16 cellular contexts compared by ENCODE assay signal in genomic region chr10:101225846-101226361, GRCh38. TPM values are rescaled to one million over a fixed set of nuclear protein-coding genes. Genes with fewer than 3 reads are reported as not detected.
A peak's percentile ranks its signal among the peaks of the same experiment; 100 is the strongest.
DNase-seq lines count a peak whose midpoint lies in the region; ATAC-seq, FAIRE-seq and TF ChIP-seq lines count a peak whose summit lies in the region.
"Had no signal": no experiment of that assay in that cellular context is flagged by ENCODE, and none has a peak within 500 bp of the region (broad histone marks: within the 10 kb centered on the region; RNA-seq: fewer than 3 reads in every experiment).

No MANE protein-coding gene starts in this region.

- TF ChIP-seq EP300 in sigmoid colon (IDR thresholded peaks at IDR 0.05) = no peak

- H3K4me3 ChIP-seq in astrocyte (ENCODE audit: insufficient read depth, low read depth, low read length) (no peak overlapping the region), thoracic aorta (peak overlapping the region; percentile 51), sigmoid colon (peak overlapping the region in 1 of 4 donors; percentile 17)

- H3K27ac ChIP-seq in astrocyte (ENCODE audit: low read depth, low read length) (no peak overlapping the region), thoracic aorta (peak overlapping the region in 1 of 2 donors; percentile 21), sigmoid colon (no peak overlapping the region)
- H3K27ac ChIP-seq: heart right ventricle had no signal

- H3K27me3 ChIP-seq in astrocyte (ENCODE audit: insufficient read depth, low read length) (peaks cover 89% of the 10 kb centered on the region), thoracic aorta (replicated peaks; ENCODE audit: insufficient read depth) (peaks cover 54% of the 10 kb centered on the region), sigmoid colon (peaks cover 98 to 100% (median 99%) of the 10 kb centered on the region in 3 donors)

- peak; percentile 16 for DNase-seq in Right ventricle myocardium superior
- no peak for DNase-seq in left ventricle myocardium superior
- DNase-seq in astrocyte (ENCODE audit: low read depth) = no peak
- no peak for DNase-seq in natural killer cell
- no peak for DNase-seq in thoracic aorta (ENCODE audit: low spot score)
- DNase-seq in NCI-H2029 (lab: John Stamatoyannopoulos, UW) = no peak
- no peak for DNase-seq in sigmoid colon
- DNase-seq: AML-193, heart right ventricle, MV-4-11, NCI-H345, T-helper 9 cell had no signal

- no peak overlapping the region for H3K4me2 ChIP-seq in astrocyte (ENCODE audit: low read length)

- no peak overlapping the region for H2AFZ ChIP-seq in astrocyte (ENCODE audit: low read depth, low read length)

- peak overlapping the region; percentile 84 for H3K27ac Mint-ChIP-seq in astrocyte (ENCODE audit: unreplicated experiment)
- H3K27ac Mint-ChIP-seq in natural killer cell = no peak overlapping the region

- H3K4me1 ChIP-seq in astrocyte (ENCODE audit: insufficient read depth, low read length) = peaks cover 3% of the 10 kb centered on the region
- H3K4me1 ChIP-seq in thoracic aorta (ENCODE audit: control insufficient read depth in 1 of 2, low read depth in 2 of 2) = peaks cover 54 to 75% of the 10 kb centered on the region in 2 donors
- peaks cover 0 to 79% (median 75%) of the 10 kb centered on the region in 4 donors for H3K4me1 ChIP-seq in sigmoid colon

- H3K79me2 ChIP-seq in astrocyte (ENCODE audit: insufficient read depth, low read length) = no peaks in the 10 kb centered on the region

- peaks cover 39% of the 10 kb centered on the region for H4K20me1 ChIP-seq in astrocyte (ENCODE audit: insufficient read depth, low read length)

- 10 to 20% methylated on average over 22 of the region's 22 CpGs for WGBS in sigmoid colon, 2 donors

- ATAC-seq in Right ventricle myocardium superior (ENCODE audit: poor library complexity) (no peak), left ventricle myocardium superior (no peak), natural killer cell (no peak), thoracic aorta (ENCODE audit: insufficient number of reproducible peaks, low FRiP score, low read depth) (no peak), GM21737 (IDR thresholded peaks at IDR 0.05; ENCODE audit: unreplicated experiment) (no peak)
- ATAC-seq: heart right ventricle had no signal

- TF ChIP-seq CTCF in astrocyte (IDR thresholded peaks at IDR 0.05; ENCODE audit: insufficient read depth, low read depth, low read length) (no peak), natural killer cell (IDR thresholded peaks at IDR 0.05) (no peak), thoracic aorta (IDR thresholded peaks at IDR 0.05) (no peak), sigmoid colon (IDR thresholded peaks at IDR 0.05) (no peak)

- H3K36me3 ChIP-seq in astrocyte (ENCODE audit: insufficient read depth, low read length) (no peaks in the 10 kb centered on the region), thoracic aorta (no peaks in the 10 kb centered on the region), sigmoid colon (no peaks in the 10 kb centered on the region)
- H3K36me3 ChIP-seq: heart right ventricle had no signal

- H3K4me3 Mint-ChIP-seq in astrocyte (ENCODE audit: unreplicated experiment) = no peak overlapping the region
- H3K4me3 Mint-ChIP-seq in natural killer cell = peak overlapping the region; percentile 90

- H3K9me3 ChIP-seq in astrocyte (ENCODE audit: insufficient read depth, low read depth, low read length) (peaks cover 5% of the 10 kb centered on the region), thoracic aorta (no peaks in the 10 kb centered on the region), sigmoid colon (no peaks in the 10 kb centered on the region)
- H3K9me3 ChIP-seq: heart right ventricle had no signal

- no peak overlapping the region for H3K9ac ChIP-seq in astrocyte (ENCODE audit: low read length)

- TF ChIP-seq POLR2A in sigmoid colon (IDR thresholded peaks at IDR 0.05) = no peak

- H3K9me3 Mint-ChIP-seq in astrocyte (ENCODE audit: unreplicated experiment) = peaks cover 26% of the 10 kb centered on the region
- no peaks in the 10 kb centered on the region for H3K9me3 Mint-ChIP-seq in natural killer cell

- H3K4me1 Mint-ChIP-seq in astrocyte (ENCODE audit: low read depth, unreplicated experiment) (peaks cover 4% of the 10 kb centered on the region), natural killer cell (peaks cover 17 to 39% of the 10 kb centered on the region in 2 donors)

- intact Hi-C loops in Right ventricle myocardium superior (cut with DNase I) (no loop called here), left ventricle myocardium superior (cut with micrococcal nuclease) (no loop called here), natural killer cell (cut with micrococcal nuclease) (no loop called here), sigmoid colon (cut with DNase I) (no loop called here)

- H3K36me3 Mint-ChIP-seq in astrocyte (ENCODE audit: low read depth, unreplicated experiment) = peaks cover 6% of the 10 kb centered on the region
- H3K36me3 Mint-ChIP-seq in natural killer cell = no peaks in the 10 kb centered on the region

- no peak for FAIRE-seq in astrocyte (lab: Jason Lieb, UNC)

- H3K27me3 Mint-ChIP-seq in astrocyte (ENCODE audit: low read depth, unreplicated experiment) (peaks cover 70% of the 10 kb centered on the region), natural killer cell (ENCODE audit: low read depth in 2 of 2) (peaks cover 62 to 69% of the 10 kb centered on the region in 2 donors)

RNA-seq across cellular contexts. Expression of gene LBX1, which starts 3.4 kb away (rescaled TPM):
- total RNA-seq in Right ventricle myocardium superior = not detected
- not detected for total RNA-seq in left ventricle myocardium superior
- not detected in 2 replicates for total RNA-seq in astrocyte
- total RNA-seq in natural killer cell = not detected
- total RNA-seq in thoracic aorta = not detected
- total RNA-seq in sigmoid colon = not detected
- not detected for polyA plus RNA-seq in sigmoid colon
- total RNA-seq: H4, heart right ventricle, HT1080, lower leg skin had no signal
- polyA plus RNA-seq: heart right ventricle had no signal
